In genomic region chr22:39545310-39546063, GRCh38 we compare ENCODE assay signal across 8 cellular contexts. TPM values are rescaled to one million over a fixed set of nuclear protein-coding genes. Genes with fewer than 3 reads are reported as not detected.
A peak's percentile ranks its signal among the peaks of the same experiment; 100 is the strongest.
DNase-seq lines count a peak whose midpoint lies in the region; ATAC-seq and TF ChIP-seq lines count a peak whose summit lies in the region.

No MANE protein-coding gene starts in this region.

- H3K4me3 Mint-ChIP-seq in GM23338, result no peak overlapping the region
- no peak overlapping the region for H3K4me3 Mint-ChIP-seq in chondrocyte (ENCODE audit: unreplicated experiment)

- 0 out of 2 replicates have a peak overlapping the region, but pooled peaks have one; percentile 21 for H2AFZ ChIP-seq in GM23338

- DNase-seq in GM23338 (ENCODE audit: low spot score) (peak; percentile 91), A172 (ENCODE audit: low spot score) (no peak), chondrocyte (ENCODE audit: low spot score) (no peak)
- peak; percentile 59 for DNase-seq in activated CD4-positive, alpha-beta T cell treated with anti-CD3 and anti-CD28 coated beads for 1 hour
- DNase-seq in effector CD4-positive, alpha-beta T cell, result peak; percentile 49
- peak; percentile 61 to 67 for DNase-seq in stimulated activated CD4-positive, alpha-beta T cell treated with anti-CD3 and anti-CD28 coated beads, Interleukin-1b, Interleukin-23, amount 100 ng/mL, for 4 hours (ENCODE audit: low read depth in 2 of 2)

- peaks cover 5% of the 10 kb centered on the region; the same call in 1 of the 2 replicates for H4K20me1 ChIP-seq in GM23338 (replicated peaks; ENCODE audit: insufficient read depth)

- 0 out of 2 replicates have a peak, but pooled peaks cover 11% of the 10 kb centered on the region for H3K27me3 ChIP-seq in GM23338 (ENCODE audit: insufficient read depth)

- TF ChIP-seq CTCF in GM23338 (conservative IDR thresholded peaks at IDR 0.05; ENCODE audit: low read depth in 2 of 2) (no peak), chondrocyte (IDR thresholded peaks at IDR 0.05) (no peak)

- no peaks in the 10 kb centered on the region for H3K9me3 Mint-ChIP-seq in GM23338
- H3K9me3 Mint-ChIP-seq in chondrocyte (ENCODE audit: low read depth), result no peaks in the 10 kb centered on the region

- H3K27ac ChIP-seq in GM23338 (ENCODE audit: low read depth), result no peak overlapping the region

- H3K4me1 ChIP-seq in GM23338 (ENCODE audit: insufficient read depth), result no peaks in the 10 kb centered on the region

- no peaks in the 10 kb centered on the region for H3F3A ChIP-seq in GM23338 (replicated peaks; ENCODE audit: low read depth)

- H3K4me2 ChIP-seq in GM23338, result no peak overlapping the region

- H3K4me3 ChIP-seq in GM23338, result no peak overlapping the region; the same call in 1 of the 2 replicates

- H3K36me3 Mint-ChIP-seq in GM23338 (ENCODE audit: low read depth) (no peaks in the 10 kb centered on the region), chondrocyte (ENCODE audit: low read depth) (no peaks in the 10 kb centered on the region)

- no peaks in the 10 kb centered on the region for H3K79me2 ChIP-seq in GM23338 (replicated peaks; ENCODE audit: insufficient read depth)

- peak; percentile 86 for ATAC-seq in GM23338
- ATAC-seq in HG02678 (IDR thresholded peaks at IDR 0.05; ENCODE audit: unreplicated experiment), result no peak
- no peak for ATAC-seq in GM19463 (IDR thresholded peaks at IDR 0.05; ENCODE audit: unreplicated experiment)

- H3K4me1 Mint-ChIP-seq in GM23338 (peaks cover 12% of the 10 kb centered on the region; the same call in 2 of the 3 replicates), chondrocyte (ENCODE audit: low read depth) (peaks cover 17% of the 10 kb centered on the region)

- H3K27ac Mint-ChIP-seq in GM23338 (no peak overlapping the region), chondrocyte (ENCODE audit: unreplicated experiment) (no peak overlapping the region)

- H3K36me3 ChIP-seq in GM23338 (ENCODE audit: insufficient read depth), result no peaks in the 10 kb centered on the region

- no peaks in the 10 kb centered on the region for H3K9me2 ChIP-seq in GM23338 (ENCODE audit: insufficient read depth)

- H3K27me3 Mint-ChIP-seq in GM23338 (ENCODE audit: insufficient read depth, low read depth, poor library complexity) (peaks cover 30% of the 10 kb centered on the region), chondrocyte (ENCODE audit: low read depth) (peaks cover 37% of the 10 kb centered on the region)

TF ChIP-seq in GM23338, 12 proteins besides CTCF, POLR2A, EP300 and RAD21:
- TF ChIP-seq, protein P1, sequence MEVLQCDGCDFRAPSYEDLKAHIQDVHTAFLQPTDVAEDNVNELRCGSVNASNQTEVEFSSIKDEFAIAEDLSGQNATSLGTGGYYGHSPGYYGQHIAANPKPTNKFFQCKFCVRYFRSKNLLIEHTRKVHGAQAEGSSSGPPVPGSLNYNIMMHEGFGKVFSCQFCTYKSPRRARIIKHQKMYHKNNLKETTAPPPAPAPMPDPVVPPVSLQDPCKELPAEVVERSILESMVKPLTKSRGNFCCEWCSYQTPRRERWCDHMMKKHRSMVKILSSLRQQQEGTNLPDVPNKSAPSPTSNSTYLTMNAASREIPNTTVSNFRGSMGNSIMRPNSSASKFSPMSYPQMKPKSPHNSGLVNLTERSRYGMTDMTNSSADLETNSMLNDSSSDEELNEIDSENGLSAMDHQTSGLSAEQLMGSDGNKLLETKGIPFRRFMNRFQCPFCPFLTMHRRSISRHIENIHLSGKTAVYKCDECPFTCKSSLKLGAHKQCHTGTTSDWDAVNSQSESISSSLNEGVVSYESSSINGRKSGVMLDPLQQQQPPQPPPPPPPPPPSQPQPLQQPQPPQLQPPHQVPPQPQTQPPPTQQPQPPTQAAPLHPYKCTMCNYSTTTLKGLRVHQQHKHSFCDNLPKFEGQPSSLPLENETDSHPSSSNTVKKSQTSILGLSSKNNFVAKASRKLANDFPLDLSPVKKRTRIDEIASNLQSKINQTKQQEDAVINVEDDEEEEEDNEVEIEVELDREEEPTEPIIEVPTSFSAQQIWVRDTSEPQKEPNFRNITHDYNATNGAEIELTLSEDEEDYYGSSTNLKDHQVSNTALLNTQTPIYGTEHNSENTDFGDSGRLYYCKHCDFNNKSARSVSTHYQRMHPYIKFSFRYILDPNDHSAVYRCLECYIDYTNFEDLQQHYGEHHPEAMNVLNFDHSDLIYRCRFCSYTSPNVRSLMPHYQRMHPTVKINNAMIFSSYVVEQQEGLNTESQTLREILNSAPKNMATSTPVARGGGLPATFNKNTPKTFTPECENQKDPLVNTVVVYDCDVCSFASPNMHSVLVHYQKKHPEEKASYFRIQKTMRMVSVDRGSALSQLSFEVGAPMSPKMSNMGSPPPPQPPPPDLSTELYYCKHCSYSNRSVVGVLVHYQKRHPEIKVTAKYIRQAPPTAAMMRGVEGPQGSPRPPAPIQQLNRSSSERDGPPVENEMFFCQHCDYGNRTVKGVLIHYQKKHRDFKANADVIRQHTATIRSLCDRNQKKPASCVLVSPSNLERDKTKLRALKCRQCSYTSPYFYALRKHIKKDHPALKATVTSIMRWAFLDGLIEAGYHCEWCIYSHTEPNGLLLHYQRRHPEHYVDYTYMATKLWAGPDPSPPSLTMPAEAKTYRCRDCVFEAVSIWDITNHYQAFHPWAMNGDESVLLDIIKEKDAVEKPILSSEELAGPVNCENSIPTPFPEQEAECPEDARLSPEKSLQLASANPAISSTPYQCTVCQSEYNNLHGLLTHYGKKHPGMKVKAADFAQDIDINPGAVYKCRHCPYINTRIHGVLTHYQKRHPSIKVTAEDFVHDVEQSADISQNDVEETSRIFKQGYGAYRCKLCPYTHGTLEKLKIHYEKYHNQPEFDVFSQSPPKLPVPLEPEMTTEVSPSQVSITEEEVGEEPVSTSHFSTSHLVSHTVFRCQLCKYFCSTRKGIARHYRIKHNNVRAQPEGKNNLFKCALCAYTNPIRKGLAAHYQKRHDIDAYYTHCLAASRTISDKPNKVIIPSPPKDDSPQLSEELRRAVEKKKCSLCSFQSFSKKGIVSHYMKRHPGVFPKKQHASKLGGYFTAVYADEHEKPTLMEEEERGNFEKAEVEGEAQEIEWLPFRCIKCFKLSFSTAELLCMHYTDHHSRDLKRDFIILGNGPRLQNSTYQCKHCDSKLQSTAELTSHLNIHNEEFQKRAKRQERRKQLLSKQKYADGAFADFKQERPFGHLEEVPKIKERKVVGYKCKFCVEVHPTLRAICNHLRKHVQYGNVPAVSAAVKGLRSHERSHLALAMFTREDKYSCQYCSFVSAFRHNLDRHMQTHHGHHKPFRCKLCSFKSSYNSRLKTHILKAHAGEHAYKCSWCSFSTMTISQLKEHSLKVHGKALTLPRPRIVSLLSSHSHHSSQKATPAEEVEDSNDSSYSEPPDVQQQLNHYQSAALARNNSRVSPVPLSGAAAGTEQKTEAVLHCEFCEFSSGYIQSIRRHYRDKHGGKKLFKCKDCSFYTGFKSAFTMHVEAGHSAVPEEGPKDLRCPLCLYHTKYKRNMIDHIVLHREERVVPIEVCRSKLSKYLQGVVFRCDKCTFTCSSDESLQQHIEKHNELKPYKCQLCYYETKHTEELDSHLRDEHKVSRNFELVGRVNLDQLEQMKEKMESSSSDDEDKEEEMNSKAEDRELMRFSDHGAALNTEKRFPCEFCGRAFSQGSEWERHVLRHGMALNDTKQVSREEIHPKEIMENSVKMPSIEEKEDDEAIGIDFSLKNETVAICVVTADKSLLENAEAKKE (CRISPR knock-in tag; IDR thresholded peaks at IDR 0.05), result no peak
- no peak for TF ChIP-seq POLR2AphosphoS5 (IDR thresholded peaks at IDR 0.05; ENCODE audit: low read depth)
- TF ChIP-seq, protein P2, sequence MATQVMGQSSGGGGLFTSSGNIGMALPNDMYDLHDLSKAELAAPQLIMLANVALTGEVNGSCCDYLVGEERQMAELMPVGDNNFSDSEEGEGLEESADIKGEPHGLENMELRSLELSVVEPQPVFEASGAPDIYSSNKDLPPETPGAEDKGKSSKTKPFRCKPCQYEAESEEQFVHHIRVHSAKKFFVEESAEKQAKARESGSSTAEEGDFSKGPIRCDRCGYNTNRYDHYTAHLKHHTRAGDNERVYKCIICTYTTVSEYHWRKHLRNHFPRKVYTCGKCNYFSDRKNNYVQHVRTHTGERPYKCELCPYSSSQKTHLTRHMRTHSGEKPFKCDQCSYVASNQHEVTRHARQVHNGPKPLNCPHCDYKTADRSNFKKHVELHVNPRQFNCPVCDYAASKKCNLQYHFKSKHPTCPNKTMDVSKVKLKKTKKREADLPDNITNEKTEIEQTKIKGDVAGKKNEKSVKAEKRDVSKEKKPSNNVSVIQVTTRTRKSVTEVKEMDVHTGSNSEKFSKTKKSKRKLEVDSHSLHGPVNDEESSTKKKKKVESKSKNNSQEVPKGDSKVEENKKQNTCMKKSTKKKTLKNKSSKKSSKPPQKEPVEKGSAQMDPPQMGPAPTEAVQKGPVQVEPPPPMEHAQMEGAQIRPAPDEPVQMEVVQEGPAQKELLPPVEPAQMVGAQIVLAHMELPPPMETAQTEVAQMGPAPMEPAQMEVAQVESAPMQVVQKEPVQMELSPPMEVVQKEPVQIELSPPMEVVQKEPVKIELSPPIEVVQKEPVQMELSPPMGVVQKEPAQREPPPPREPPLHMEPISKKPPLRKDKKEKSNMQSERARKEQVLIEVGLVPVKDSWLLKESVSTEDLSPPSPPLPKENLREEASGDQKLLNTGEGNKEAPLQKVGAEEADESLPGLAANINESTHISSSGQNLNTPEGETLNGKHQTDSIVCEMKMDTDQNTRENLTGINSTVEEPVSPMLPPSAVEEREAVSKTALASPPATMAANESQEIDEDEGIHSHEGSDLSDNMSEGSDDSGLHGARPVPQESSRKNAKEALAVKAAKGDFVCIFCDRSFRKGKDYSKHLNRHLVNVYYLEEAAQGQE (IDR thresholded peaks at IDR 0.05; ENCODE audit: unreplicated experiment), result peak; percentile 100

RNA-seq across cellular contexts. Expression of gene RPS19BP1, which starts 12.9 kb away (rescaled TPM):
- total RNA-seq in GM23338 (2014; rRNA removed; shearing (Covaris generic)), result 153 and 169 TPM in 2 replicates
- 215 and 216 TPM in 2 replicates for polyA plus RNA-seq in GM23338 (2016; fragmentation: Nextera tagmentation; extraction: Ambion mirVana)
- 81.4 and 87.3 TPM in 2 replicates for total RNA-seq in A172 (2014; rRNA removed; shearing (Covaris generic))
- total RNA-seq in chondrocyte, result 44.1 to 52.3 TPM (median 47.9 TPM) in 3 replicates

RNA-seq across cellular contexts. Expression of gene CACNA1I, which starts 25.1 kb away (rescaled TPM):
- total RNA-seq in GM23338 (2014; rRNA removed; shearing (Covaris generic)), result 1.7 and 2.4 TPM in 2 replicates
- 0.42 and 0.47 TPM in 2 replicates for polyA plus RNA-seq in GM23338 (2016; fragmentation: Nextera tagmentation; extraction: Ambion mirVana)
- total RNA-seq in A172 (2014; rRNA removed; shearing (Covaris generic)), result 0.02 and 0.05 TPM in 2 replicates
- total RNA-seq in chondrocyte, result 0.02 to 0.08 TPM (median 0.05 TPM) in 3 replicates

RNA-seq across cellular contexts. Expression of gene ATF4, which starts 25.1 kb away (rescaled TPM):
- 366 and 446 TPM in 2 replicates for total RNA-seq in GM23338 (2014; rRNA removed; shearing (Covaris generic))
- polyA plus RNA-seq in GM23338 (2016; fragmentation: Nextera tagmentation; extraction: Ambion mirVana), result 553 and 628 TPM in 2 replicates
- 90.9 and 114 TPM in 2 replicates for total RNA-seq in A172 (2014; rRNA removed; shearing (Covaris generic))
- total RNA-seq in chondrocyte, result 128 to 541 TPM (median 513 TPM) in 3 replicates

RNA-seq across cellular contexts. Expression of gene MIEF1, which starts 43.4 kb away (rescaled TPM):
- 30.0 and 40.1 TPM in 2 replicates for total RNA-seq in GM23338 (2014; rRNA removed; shearing (Covaris generic))
- 12.2 and 13.2 TPM in 2 replicates for polyA plus RNA-seq in GM23338 (2016; fragmentation: Nextera tagmentation; extraction: Ambion mirVana)
- total RNA-seq in A172 (2014; rRNA removed; shearing (Covaris generic)), result 14.0 and 15.8 TPM in 2 replicates
- 22.7 to 24.0 TPM (median 23.0 TPM) in 3 replicates for total RNA-seq in chondrocyte

Comparison
In these comparisons a context has a peak if more than half of its experiments do, and no peak if none do; other contexts are left out.
1. DNase-seq: peak in GM23338 (single experiment), activated CD4-positive, alpha-beta T cell treated with anti-CD3 and anti-CD28 coated beads for 1 hour (single experiment), effector CD4-positive, alpha-beta T cell (single experiment) and stimulated activated CD4-positive, alpha-beta T cell treated with anti-CD3 and anti-CD28 coated beads, Interleukin-1b, Interleukin-23, amount 100 ng/mL, for 4 hours (2 of 2); none in A172 (single experiment) and chondrocyte (single experiment).